Comparison of ENCODE assay signal across 22 cellular contexts in the genomic region with DNA sequence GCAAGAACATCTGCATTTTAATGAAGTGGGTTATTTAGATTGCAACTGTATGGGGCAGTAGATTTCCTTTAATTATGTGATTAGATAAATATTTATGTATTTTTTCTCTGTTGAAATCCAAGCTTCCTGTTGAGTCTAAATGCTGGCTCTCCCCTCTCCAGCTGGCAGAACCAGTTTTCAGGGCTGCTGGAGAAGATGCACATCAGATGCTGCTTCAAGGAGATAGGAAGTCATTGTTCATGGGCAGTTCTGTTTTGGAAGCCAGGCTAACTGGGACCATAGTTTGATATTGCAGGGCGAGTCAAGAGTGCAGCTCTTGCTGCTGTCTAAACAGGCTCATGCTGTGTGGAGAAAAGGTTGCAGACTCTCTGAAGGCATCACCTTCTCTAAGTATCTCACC.
A peak's percentile ranks its signal among the peaks of the same experiment; 100 is the strongest.
DNase-seq lines count a peak whose midpoint lies in the region; ATAC-seq and TF ChIP-seq lines count a peak whose summit lies in the region.
"Had no signal": no experiment of that assay in that cellular context is flagged by ENCODE, and none has a peak within 500 bp of the region (broad histone marks: within the 10 kb centered on the region; RNA-seq: fewer than 3 reads in every experiment).

No MANE protein-coding gene starts in this region.

- peaks cover 7% of the 10 kb centered on the region for H3K4me1 ChIP-seq in A673 (ENCODE audit: insufficient read depth, low read length, poor library complexity, severe bottlenecking)
- H3K4me1 ChIP-seq: thyroid gland had no signal

- H3K4me3 ChIP-seq in A673 (ENCODE audit: low read depth, low read length, poor library complexity, severe bottlenecking): no peak overlapping the region
- H3K4me3 ChIP-seq: thyroid gland had no signal

- TF ChIP-seq CTCF in A673 (conservative IDR thresholded peaks at IDR 0.05; ENCODE audit: low read depth, low read length): no peak

- H3K36me3 Mint-ChIP-seq in activated T-helper 17 cell treated with anti-CD3 and anti-CD28 coated beads, Interleukin-2, amount 50 U/mL, for 72 hours (ENCODE audit: low read depth): no peaks in the 10 kb centered on the region
- H3K36me3 Mint-ChIP-seq: WTC11 had no signal

- H3K9me3 Mint-ChIP-seq in activated T-helper 17 cell treated with anti-CD3 and anti-CD28 coated beads, Interleukin-2, amount 50 U/mL, for 72 hours: no peaks in the 10 kb centered on the region
- H3K9me3 Mint-ChIP-seq: naive B cell, WTC11 had no signal

- H3K27ac Mint-ChIP-seq in activated T-helper 17 cell treated with anti-CD3 and anti-CD28 coated beads, Interleukin-2, amount 50 U/mL, for 72 hours: no peak overlapping the region
- H3K27ac Mint-ChIP-seq: WTC11 had no signal

- H3K9me3 ChIP-seq in A673 (ENCODE audit: low read depth, low read length, poor library complexity, severe bottlenecking) (no peaks in the 10 kb centered on the region), KOPT-K1 (ENCODE audit: insufficient read depth, low read length, poor library complexity, severe bottlenecking) (no peaks in the 10 kb centered on the region)
- H3K9me3 ChIP-seq: thyroid gland had no signal

- no peaks in the 10 kb centered on the region for H3K27me3 Mint-ChIP-seq in activated T-helper 17 cell treated with anti-CD3 and anti-CD28 coated beads, Interleukin-2, amount 50 U/mL, for 72 hours
- H3K27me3 Mint-ChIP-seq: naive B cell had no signal

- no peak for ATAC-seq in activated T-helper 17 cell treated with anti-CD3 and anti-CD28 coated beads, Interleukin-2, amount 50 U/mL, for 72 hours (replicated peaks)
- ATAC-seq: left ventricle myocardium superior, Panc1, WTC11 had no signal

- H3K4me3 Mint-ChIP-seq in activated T-helper 17 cell treated with anti-CD3 and anti-CD28 coated beads, Interleukin-2, amount 50 U/mL, for 72 hours: peak overlapping the region; percentile 68
- H3K4me3 Mint-ChIP-seq: WTC11 had no signal

- DNase-seq in NCI-H1105 treated with DMSO at 0.1 percent for 48 hours (lab: John Stamatoyannopoulos, UW) (peak; percentile 32), NCI-H1105 (lab: John Stamatoyannopoulos, UW) (no peak), A673 (ENCODE audit: low spot score) (peak; percentile 21), hypothalamus (lab: John Stamatoyannopoulos, UW) (no peak), NCI-H1694 (lab: John Stamatoyannopoulos, UW) (no peak), SKM-1 treated with dmso at 0.1 percent for 144 hours (lab: John Stamatoyannopoulos, UW; ENCODE audit: unreplicated experiment) (no peak)
- DNase-seq: activated effector memory CD4-positive, alpha-beta T cell treated with Interleukin-2 at 50 U/mL for 16 hours; activated T-cell treated with anti-CD3 and anti-CD28 coated beads for 4 hours; cerebellar nuclear complex; DMS79 treated with DMSO at 0.1 percent for 48 hours; HCEC 1CT; left ventricle myocardium superior; NCI-H1048; SHP77; T1000; thyroid gland had no signal

- intact Hi-C loops in A673 (cut with micrococcal nuclease; ENCODE audit: unreplicated experiment): no loop called here

- no peaks in the 10 kb centered on the region for H3K27me3 ChIP-seq in A673 (replicated peaks; ENCODE audit: insufficient read depth, low read depth, low read length, poor library complexity)
- H3K27me3 ChIP-seq: thyroid gland had no signal

- no TSS peak for BruUV-seq in A673 (replicated peaks; lab: Mats Ljungman, UMichigan)

- peaks cover 21% of the 10 kb centered on the region for H3K4me1 Mint-ChIP-seq in activated T-helper 17 cell treated with anti-CD3 and anti-CD28 coated beads, Interleukin-2, amount 50 U/mL, for 72 hours

- CTCF ChIA-PET in A673 (lab: Charles Lee): no interaction called here

- H3K36me3 ChIP-seq in A673 (ENCODE audit: insufficient read depth, low read length, poor library complexity, severe bottlenecking): no peaks in the 10 kb centered on the region
- no peaks in the 10 kb centered on the region for H3K36me3 ChIP-seq in KOPT-K1 (ENCODE audit: insufficient read depth, low read length)
- H3K36me3 ChIP-seq: thyroid gland had no signal

- POLR2A ChIA-PET in A673 (lab: Charles Lee; ENCODE audit: low non-redundant PET): no interaction called here

- H3K27ac ChIP-seq in A673 (ENCODE audit: low read depth, low read length, poor library complexity, severe bottlenecking): no peak overlapping the region
- peak overlapping the region; percentile 81 for H3K27ac ChIP-seq in KOPT-K1 (ENCODE audit: low read depth, low read length, poor library complexity, severe bottlenecking)
- H3K27ac ChIP-seq: 22Rv1, thyroid gland had no signal

Comparison
In these comparisons a context has a peak if more than half of its experiments do, and no peak if none do; other contexts are left out.
1. DNase-seq: peak in NCI-H1105 treated with DMSO at 0.1 percent for 48 hours (single experiment) and A673 (single experiment); none in NCI-H1105 (single experiment), hypothalamus (0 of 51), NCI-H1694 (single experiment) and SKM-1 treated with dmso at 0.1 percent for 144 hours (single experiment).